17 cellular contexts compared by ENCODE assay signal in genomic region chr3:97917813-97918536, GRCh38. TPM values are rescaled to one million over a fixed set of nuclear protein-coding genes. Genes with fewer than 3 reads are reported as not detected.
DNase-seq lines count a peak whose midpoint lies in the region; ATAC-seq and TF ChIP-seq lines count a peak whose summit lies in the region.
"Had no signal": no experiment of that assay in that cellular context is flagged by ENCODE, and none has a peak within 500 bp of the region (broad histone marks: within the 10 kb centered on the region; RNA-seq: fewer than 3 reads in every experiment).

No MANE protein-coding gene starts in this region.

- no peak for TF ChIP-seq CTCF in RWPE2 (IDR thresholded peaks at IDR 0.05; ENCODE audit: poor library complexity, severe bottlenecking)

- DNase-seq in AG20443 (ENCODE audit: low spot score) (peak; percentile 20), RWPE2 (ENCODE audit: low spot score) (no peak), fibroblast of peridontal ligament (ENCODE audit: extremely low read depth) (peak; percentile 85), lung microvascular endothelial cell (ENCODE audit: low read depth in 2 of 2) (peak; percentile 23 to 31), amygdala (lab: John Stamatoyannopoulos, UW) (no peak), NCI-H2029 treated with DMSO at 0.1 percent for 48 hours (lab: John Stamatoyannopoulos, UW) (no peak), medulla oblongata (ENCODE audit: extremely low spot score) (no peak)
- DNase-seq: activated effector memory CD4-positive, alpha-beta T cell treated with Interleukin-2 at 50 U/mL for 16 hours; erythroblast; GF-D8; NCI-H526; ovary; SIG-M5; spleen had no signal

- peaks cover 25% of the 10 kb centered on the region for H3K4me1 ChIP-seq in RWPE2 (ENCODE audit: insufficient read depth, poor library complexity, severe bottlenecking)
- H3K4me1 ChIP-seq: spleen had no signal

- H3K9me3 ChIP-seq in RWPE2 (ENCODE audit: severe bottlenecking): no peaks in the 10 kb centered on the region
- H3K9me3 ChIP-seq: ovary, spleen, thoracic aorta had no signal

- peaks cover 9% of the 10 kb centered on the region for H3K36me3 ChIP-seq in RWPE2 (ENCODE audit: low read depth)
- H3K36me3 ChIP-seq: ovary had no signal

- H3K4me3 ChIP-seq in RWPE2 (ENCODE audit: severe bottlenecking): no peak overlapping the region
- H3K4me3 ChIP-seq: coronary artery, ovary, spleen, thoracic aorta had no signal

- ATAC-seq in RWPE2 (ENCODE audit: low read depth) (peak; percentile 79), HG03095 (IDR thresholded peaks at IDR 0.05; ENCODE audit: unreplicated experiment) (no peak)

- H3K27me3 ChIP-seq in RWPE2 (ENCODE audit: insufficient read depth, poor library complexity, severe bottlenecking): no peaks in the 10 kb centered on the region
- H3K27me3 ChIP-seq: ovary, spleen had no signal

- H3K27ac ChIP-seq in RWPE2 (ENCODE audit: poor library complexity, severe bottlenecking): peak overlapping the region; percentile 24
- H3K27ac ChIP-seq: coronary artery, ovary, spleen, thoracic aorta had no signal

RNA-seq across cellular contexts. Expression of gene RIOX2, which starts 54.3 kb away (rescaled TPM):
- total RNA-seq in lung microvascular endothelial cell: 20.7 and 27.0 TPM in 2 replicates

Comparison
In these comparisons a context has a peak if more than half of its experiments do, and no peak if none do; other contexts are left out.
1. DNase-seq: peak in AG20443 (single experiment), fibroblast of peridontal ligament (single experiment) and lung microvascular endothelial cell (2 of 2); none in RWPE2 (single experiment), amygdala (0 of 56), NCI-H2029 treated with DMSO at 0.1 percent for 48 hours (single experiment) and medulla oblongata (single experiment).